ENCODE assay signal across 25 cellular contexts in genomic region chr4:153000068-153000420, GRCh38.
"Had no signal": no experiment of that assay in that cellular context is flagged by ENCODE, and none has a peak within 500 bp of the region (broad histone marks: within the 10 kb centered on the region; RNA-seq: fewer than 3 reads in every experiment).

No MANE protein-coding gene starts in this region.

- ATAC-seq: activated CD4-positive, alpha-beta T cell treated with anti-CD3 and anti-CD28 coated beads for 36 hours; activated T-helper 17 cell treated with anti-CD3 and anti-CD28 coated beads, Interleukin-2, amount 50 U/mL, for 72 hours; Panc1; Right ventricle myocardium inferior; T-cell had no signal

- DNase-seq: activated CD4-positive, alpha-beta memory T cell treated with anti-CD3 and anti-CD28 coated beads, Interleukin-2, amount 10 ng/mL, durations not matched to agents 7 days and 5 days; activated CD4-positive, alpha-beta T cell treated with anti-CD3 and anti-CD28 coated beads for 36 hours; activated CD4-positive, alpha-beta T cell treated with anti-CD3 and anti-CD28 coated beads, Interleukin-2, amount 50 U/mL, for 1 hour; activated gamma-delta T cell; activated naive CD4-positive, alpha-beta T cell treated with anti-CD3 and anti-CD28 coated beads for 36 hours; activated T-cell treated with anti-CD3 and anti-CD28 coated beads for 4 hours; activated T-cell treated with anti-CD3 and anti-CD28 coated beads, Interleukin-2, amount 50 U/mL, for 48 hours; amygdala; MM.1S; NCI-H1105; NCI-H1436; NCI-H187 treated with DMSO at 0.1 percent for 48 hours; NCI-H2227 treated with DMSO at 0.1 percent for 48 hours; NCI-H510A; NCI-H526 treated with DMSO at 0.1 percent for 48 hours; OCI-M1; RPMI8226; T-cell; T-helper 2 cell; T1000 had no signal

- H3K4me3 ChIP-seq: colonic mucosa, SK-N-MC had no signal
